Comparison of ENCODE assay signal across 24 cellular contexts in genomic region chr15:89303986-89304385, GRCh38.
"Had no signal": no experiment of that assay in that cellular context is flagged by ENCODE, and none has a peak within 500 bp of the region (broad histone marks: within the 10 kb centered on the region; RNA-seq: fewer than 3 reads in every experiment).

No MANE protein-coding gene starts in this region.

- H3K9me3 ChIP-seq: adrenal gland, SJSA1 had no signal

- H3K27me3 ChIP-seq: adrenal gland, SJSA1 had no signal

- H3K27ac ChIP-seq: adrenal gland, SJSA1 had no signal

- H3K36me3 ChIP-seq: adrenal gland had no signal

- DNase-seq: activated B cell treated with CpG ODN at 0.5 μM for 24 hours; activated CD4-positive, alpha-beta T cell treated with anti-CD3 and anti-CD28 coated beads for 1 hour; activated CD4-positive, alpha-beta T cell treated with anti-CD3 and anti-CD28 coated beads, Interleukin-2, amount 10 ng/mL, durations not matched to agents 24 days and 14 days; activated CD4-positive, alpha-beta T cell treated with anti-CD3 and anti-CD28 coated beads, Interleukin-2, amount 50 U/mL, for 48 hours; activated CD8-positive, alpha-beta memory T cell treated with anti-CD3 and anti-CD28 coated beads, Interleukin-2, amount 10 ng/mL, durations not matched to agents 7 days and 5 days; activated naive CD4-positive, alpha-beta T cell treated with anti-CD3 and anti-CD28 coated beads, Interleukin-2, amount 50 U/mL, for 16 hours; activated naive CD8-positive, alpha-beta T cell treated with anti-CD3 and anti-CD28 coated beads, Interleukin-2, amount 10 ng/mL, durations not matched to agents 7 days and 5 days; activated T-cell treated with anti-CD3 and anti-CD28 coated beads, Interleukin-2, amount 50 U/mL, for 24 hours; adrenal gland; anterior cingulate cortex; cerebellar nuclear complex; Karpas-422; MM.1S; NCI-H1105; NCI-H1436 treated with DMSO at 0.1 percent for 48 hours; NCI-H187; NCI-H2081; NCI-H446; NCI-H524; SHP77; T-cell; T-helper 2 cell; T1000 had no signal

- ATAC-seq: activated CD8-positive, alpha-beta memory T cell treated with anti-CD3 and anti-CD28 coated beads, Interleukin-2, amount 10 ng/mL, durations not matched to agents 7 days and 5 days; T-cell had no signal

- H3K4me1 ChIP-seq: SJSA1 had no signal

- H3K4me3 ChIP-seq: adrenal gland, SJSA1 had no signal
